ENCODE assay signal across 23 cellular contexts in the genomic region with DNA sequence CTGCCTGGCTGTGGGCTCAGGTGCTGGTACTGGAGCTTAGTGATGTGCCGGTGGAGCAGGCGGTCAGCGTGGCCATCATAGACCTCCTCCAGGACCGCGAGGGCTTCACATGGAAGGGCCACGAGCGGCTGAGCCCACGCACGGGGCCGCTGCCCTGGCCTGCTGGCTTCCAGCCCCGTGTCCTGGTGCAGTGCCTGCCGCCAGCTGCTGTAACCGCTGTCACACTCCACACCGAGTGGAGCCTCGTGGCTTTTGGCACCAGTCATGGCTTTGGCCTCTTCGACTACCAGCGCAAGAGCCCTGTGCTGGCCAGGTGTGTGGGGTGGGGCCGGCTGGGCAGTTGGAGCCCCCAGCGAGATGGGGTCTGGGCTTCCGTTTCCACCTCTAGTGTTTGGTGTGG.
"Had no signal": no experiment of that assay in that cellular context is flagged by ENCODE, and none has a peak within 500 bp of the region (broad histone marks: within the 10 kb centered on the region; RNA-seq: fewer than 3 reads in every experiment).

No MANE protein-coding gene starts in this region.

- H3K9me3 ChIP-seq: MG63, SJSA1 had no signal

- FAIRE-seq: HepG2, RCC 7860 had no signal

- DNase-seq: IMR-90, Karpas-422, KG1, MG63, NCI-H1092, NCI-H1105 treated with DMSO at 0.1 percent for 48 hours, NCI-H1417 treated with DMSO at 0.1 percent for 48 hours, NCI-H187, NCI-H2029, NCI-H2081 treated with DMSO at 0.1 percent for 48 hours, NCI-H2171, NCI-H226, NCI-H446, NCI-H510A, NCI-H524 treated with DMSO at 0.1 percent for 48 hours, NCI-H69, NCI-H774, RPMI8226, SIG-M5 had no signal

- ATAC-seq: HepG2 had no signal

- H3K36me3 ChIP-seq: MG63 had no signal

- H3K4me3 ChIP-seq: MG63, SJSA1, SK-N-MC had no signal

- H3K27ac ChIP-seq: SJSA1, SK-N-MC had no signal
